Comparison of ENCODE assay signal across 8 cellular contexts in the genomic region with DNA sequence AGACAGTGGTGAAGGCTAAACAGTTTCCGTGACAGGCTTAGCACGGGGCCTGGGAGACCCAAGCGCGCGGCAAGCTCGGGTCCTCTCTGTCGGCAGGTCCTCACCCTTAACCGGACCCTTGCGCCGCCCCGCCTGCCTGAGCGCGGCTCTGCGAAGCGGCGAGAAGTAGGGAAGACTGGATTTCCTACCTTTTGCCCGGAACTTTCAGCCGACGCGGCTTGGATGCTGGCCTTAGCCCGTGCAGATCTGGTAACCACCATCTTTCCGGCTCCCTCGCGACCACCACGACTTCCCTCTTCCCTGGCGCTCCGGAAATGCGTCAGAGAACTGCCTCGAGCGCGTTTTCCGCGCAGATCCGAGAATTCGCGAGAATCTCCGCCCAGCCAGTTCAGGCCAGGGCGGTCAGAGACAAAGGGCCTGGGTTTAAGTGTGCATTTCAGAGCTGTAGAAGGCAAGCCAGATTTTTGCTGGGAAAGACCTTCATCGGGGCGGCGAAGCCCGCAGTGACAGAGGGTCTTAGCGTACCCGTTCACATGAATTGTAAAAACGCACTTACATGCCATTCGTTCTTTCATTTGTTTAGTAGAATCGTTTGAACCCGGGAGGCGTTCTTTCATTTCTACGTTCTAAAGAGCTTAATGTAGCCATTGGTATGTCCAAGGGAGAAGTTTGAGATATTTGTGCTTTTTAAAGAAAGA. TPM values are rescaled to one million over a fixed set of nuclear protein-coding genes. Genes with fewer than 3 reads are reported as not detected.
A peak's percentile ranks its signal among the peaks of the same experiment; 100 is the strongest.
DNase-seq lines count a peak whose midpoint lies in the region; ATAC-seq and TF ChIP-seq lines count a peak whose summit lies in the region.

A gene with protein sequence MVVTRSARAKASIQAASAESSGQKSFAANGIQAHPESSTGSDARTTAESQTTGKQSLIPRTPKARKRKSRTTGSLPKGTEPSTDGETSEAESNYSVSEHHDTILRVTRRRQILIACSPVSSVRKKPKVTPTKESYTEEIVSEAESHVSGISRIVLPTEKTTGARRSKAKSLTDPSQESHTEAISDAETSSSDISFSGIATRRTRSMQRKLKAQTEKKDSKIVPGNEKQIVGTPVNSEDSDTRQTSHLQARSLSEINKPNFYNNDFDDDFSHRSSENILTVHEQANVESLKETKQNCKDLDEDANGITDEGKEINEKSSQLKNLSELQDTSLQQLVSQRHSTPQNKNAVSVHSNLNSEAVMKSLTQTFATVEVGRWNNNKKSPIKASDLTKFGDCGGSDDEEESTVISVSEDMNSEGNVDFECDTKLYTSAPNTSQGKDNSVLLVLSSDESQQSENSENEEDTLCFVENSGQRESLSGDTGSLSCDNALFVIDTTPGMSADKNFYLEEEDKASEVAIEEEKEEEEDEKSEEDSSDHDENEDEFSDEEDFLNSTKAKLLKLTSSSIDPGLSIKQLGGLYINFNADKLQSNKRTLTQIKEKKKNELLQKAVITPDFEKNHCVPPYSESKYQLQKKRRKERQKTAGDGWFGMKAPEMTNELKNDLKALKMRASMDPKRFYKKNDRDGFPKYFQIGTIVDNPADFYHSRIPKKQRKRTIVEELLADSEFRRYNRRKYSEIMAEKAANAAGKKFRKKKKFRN (minus strand): TSS at position 318 of the 698 bp plus-strand sequence. CDS start 58 bp downstream, at position 260.

- BruUV-seq in IMR-90 (replicated peaks; lab: Mats Ljungman, UMichigan) (no TSS peak), PC-3 (replicated peaks; lab: Mats Ljungman, UMichigan) (no TSS peak)

- peaks cover 11 to 33% of the 10 kb centered on the region in 2 experiments; a peak in 3 of 4 replicates for H3K79me1 ChIP-seq in IMR-90 (ENCODE audit: low read depth in 1 of 2, low read length in 2 of 2)

- no peaks in the 10 kb centered on the region; the same call in 1 of the 2 replicates for H3K4me1 ChIP-seq in IMR-90 (ENCODE audit: control insufficient read depth, insufficient read depth, low read length)
- H3K4me1 ChIP-seq in PC-3 (ENCODE audit: insufficient read depth, low read length) = peaks cover 20% of the 10 kb centered on the region

- dilution Hi-C loops in IMR-90 (cut with HindIII; ENCODE audit: low sequenced_read_pairs, unreplicated experiment) = no loop called here

- POLR2A ChIA-PET in IMR-90 (lab: Charles Lee; ENCODE audit: unreplicated experiment) (interaction anchor here (0.5 kb wide), 2 partner anchors 264 to 458 kb away, joined by 3 to 9 read pairs; no protein-coding TSS in a partner anchor), PC-3 (lab: Charles Lee; ENCODE audit: unreplicated experiment) (interaction anchor here (0.6 to 0.7 kb wide), 7 partner anchors 25 to 734 kb away, joined by 3 to 8 read pairs (median 5); a partner anchor contains a TSS)

- H3K27ac ChIP-seq in IMR-90 (ENCODE audit: insufficient read depth, low read length) = peak within 1 kb of the TSS; percentile 99
- H3K27ac ChIP-seq in PC-3 (ENCODE audit: low read length) = peak within 1 kb of the TSS; percentile 91
- peak within 1 kb of the TSS; percentile 97 for H3K27ac ChIP-seq in epithelial cell of prostate

- CTCF ChIA-PET in IMR-90 (lab: Yijun Ruan, JAX) (no interaction called here), PC-3 (lab: Charles Lee) (no interaction called here)

- H3K9ac ChIP-seq in IMR-90 (ENCODE audit: low read depth, low read length) (peak within 1 kb of the TSS; percentile 100), PC-3 (ENCODE audit: low read length) (peak within 1 kb of the TSS; percentile 99)

- peak within 1 kb of the TSS; percentile 93 for H4K91ac ChIP-seq in IMR-90 (ENCODE audit: insufficient read depth, low read depth, low read length)

- peak within 1 kb of the TSS; percentile 77 for H2BK120ac ChIP-seq in IMR-90 (ENCODE audit: low read depth, low read length)

- peak within 1 kb of the TSS; percentile 99 for H4K8ac ChIP-seq in IMR-90 (ENCODE audit: low read depth in 2 of 2, low read length in 2 of 2)

- peak within 1 kb of the TSS; percentile 92 for H4K5ac ChIP-seq in IMR-90 (ENCODE audit: low read depth, low read length)

- H3K9me3 ChIP-seq in IMR-90 (ENCODE audit: control insufficient read depth, insufficient read depth, low read length) = no peaks in the 10 kb centered on the region
- H3K9me3 ChIP-seq in PC-3 (ENCODE audit: low read length) = no peaks in the 10 kb centered on the region

- H2AFZ ChIP-seq in IMR-90 (replicated peaks; ENCODE audit: low read length, poor library complexity) (peak within 1 kb of the TSS; percentile 98), PC-3 (ENCODE audit: low read length) (peak within 1 kb of the TSS; percentile 76)

- peak within 1 kb of the TSS; percentile 95 for H3K4ac ChIP-seq in IMR-90 (ENCODE audit: low read depth, low read length)

- peak within 1 kb of the TSS; percentile 97 for H2AK5ac ChIP-seq in IMR-90 (ENCODE audit: low read depth, low read length)

- WGBS in IMR-90 (ENCODE audit: extremely low coverage in 2 of 2, insufficient read length in 1 of 2), 2 experiments = 1% methylated on average over 17 of the region's 50 CpGs; no CpG with 5 or more reads in 1 of the 2 experiments

- peak within 1 kb of the TSS; percentile 100 for H3K56ac ChIP-seq in IMR-90 (ENCODE audit: extremely low read depth, insufficient read depth, low read length)

- no peaks in the 10 kb centered on the region for H3F3A ChIP-seq in PC-3 (ENCODE audit: low read length, unreplicated experiment)

- peak; percentile 54 for DNase-seq in DMS 273 treated with DMSO at 0.1 percent for 48 hours (lab: John Stamatoyannopoulos, UW)
- DNase-seq in IMR-90 = peak; percentile 87
- DNase-seq in PC-3 = peak; percentile 95
- DNase-seq in activated T-cell treated with anti-CD3 and anti-CD28 coated beads for 48 hours (ENCODE audit: low read depth) = peak; percentile 87
- peak; percentile 34 for DNase-seq in epithelial cell of prostate (ENCODE audit: low read depth, low spot score)
- DNase-seq in mucosa of gallbladder (ENCODE audit: low spot score) = peak; percentile 94
- DNase-seq in stimulated activated CD8-positive, alpha-beta memory T cell treated with anti-CD3 and anti-CD28 coated beads, Interleukin-4, amount 100 ng/mL, for 4 hours (ENCODE audit: low read depth in 2 of 2, low spot score in 1 of 2) = peak; percentile 79

- H3K9me2 ChIP-seq in PC-3 (replicated peaks; ENCODE audit: low read length) = no peaks in the 10 kb centered on the region

- H2BK5ac ChIP-seq in IMR-90 (ENCODE audit: low read depth, low read length, poor library complexity, severe bottlenecking) = peak within 1 kb of the TSS; percentile 94

- H3K4me3 ChIP-seq in IMR-90 (ENCODE audit: insufficient read depth, low read depth, low read length) (peak within 1 kb of the TSS; percentile 89), PC-3 (ENCODE audit: low read length) (peak within 1 kb of the TSS; percentile 90)

- no peak for TF ChIP-seq CTCF in IMR-90 (conservative IDR thresholded peaks at IDR 0.05; ENCODE audit: low read depth, low read length)
- no peak for TF ChIP-seq CTCF in PC-3 (conservative IDR thresholded peaks at IDR 0.05; ENCODE audit: low read depth, low read length)

- ATAC-seq in GM21528 (IDR thresholded peaks at IDR 0.05; ENCODE audit: low FRiP score, unreplicated experiment) (peak; percentile 92), IMR-90 (ENCODE audit: low read depth) (peak; percentile 94), PC-3 (peak; percentile 90)

- H3K18ac ChIP-seq in IMR-90 (ENCODE audit: low read depth, low read length) = peak within 1 kb of the TSS; percentile 73

- H4K20me1 ChIP-seq in IMR-90 (ENCODE audit: insufficient read depth, low read length) (no peaks in the 10 kb centered on the region), PC-3 (ENCODE audit: low read length) (peaks cover 35% of the 10 kb centered on the region)

- no peaks in the 10 kb centered on the region; the same call in 1 of the 2 replicates for H3K9me1 ChIP-seq in IMR-90 (ENCODE audit: insufficient read depth, low read length)

- TF ChIP-seq POLR2A in IMR-90 (IDR thresholded peaks at IDR 0.05; ENCODE audit: low read depth, low read length) = peak; percentile 90

- peak within 1 kb of the TSS; percentile 96 for H3K23ac ChIP-seq in IMR-90 (ENCODE audit: low read depth, low read length)

- intact Hi-C loops in IMR-90 (cut with micrococcal nuclease) (loop anchor here (1.0 to 10.0 kb wide), 2 partner anchors 457 to 854 kb away; no protein-coding TSS in a partner anchor), PC-3 (cut with micrococcal nuclease) (loop anchor here (10.0 kb wide), 1 partner anchor 434 kb away; a partner anchor contains a TSS)

- in situ Hi-C loops in IMR-90 (cut with MboI; ENCODE audit: low sequenced_read_pairs) = loop anchor here (25.0 kb wide), 1 partner anchor 458 kb away; no protein-coding TSS in a partner anchor

- H2AK9ac ChIP-seq in IMR-90 (replicated peaks; ENCODE audit: low read depth, low read length, poor library complexity) = peak within 1 kb of the TSS; percentile 89

- H3K4me2 ChIP-seq in IMR-90 (ENCODE audit: low read depth, low read length) (peak within 1 kb of the TSS; percentile 89), PC-3 (ENCODE audit: low read length) (peak within 1 kb of the TSS; percentile 89)

- H3K36me3 ChIP-seq in IMR-90 (ENCODE audit: control insufficient read depth, insufficient read depth, low read length) = peaks cover 17% of the 10 kb centered on the region
- H3K36me3 ChIP-seq in PC-3 (ENCODE audit: low read depth, low read length) = peaks cover 31% of the 10 kb centered on the region

- peaks cover 47% of the 10 kb centered on the region for H3K79me2 ChIP-seq in PC-3 (ENCODE audit: low read length)

- H2BK15ac ChIP-seq in IMR-90 (ENCODE audit: low read depth, low read length) = peak within 1 kb of the TSS; percentile 88; the same call in 2 of the 3 replicates

- H3K14ac ChIP-seq in IMR-90 (replicated peaks; ENCODE audit: low read depth, low read length) = peak within 1 kb of the TSS; percentile 99

- H3K27me3 ChIP-seq in IMR-90 (ENCODE audit: control insufficient read depth, insufficient read depth, low read length) (no peaks in the 10 kb centered on the region), PC-3 (ENCODE audit: low read length) (no peaks in the 10 kb centered on the region)

- H2BK20ac ChIP-seq in IMR-90 (ENCODE audit: low read depth, low read length) = peak within 1 kb of the TSS; percentile 2; the same call in 1 of the 2 replicates

- no peak for TF ChIP-seq RAD21 in IMR-90 (IDR thresholded peaks at IDR 0.05; ENCODE audit: low read length)

TF ChIP-seq in IMR-90, 13 proteins besides CTCF, POLR2A, EP300 and RAD21 (continues in another document):
- TF ChIP-seq MAZ (IDR thresholded peaks at IDR 0.05; ENCODE audit: borderline replicate concordance, low read depth, low read length) = no peak

RNA-seq across cellular contexts. Expression of the gene that starts here (rescaled TPM):
- total RNA-seq in IMR-90 (2012; rRNA removed) (24.4 and 35.8 TPM in 2 replicates), PC-3 (2014; rRNA removed) (47.8 and 47.9 TPM in 2 replicates), mucosa of gallbladder (32.7 TPM)
- 13.8 and 14.2 TPM in 2 replicates for polyA plus RNA-seq in IMR-90 (2012; rRNA removed)
- polyA plus RNA-seq in IMR-90 (2012; cell fraction: cytosol; rRNA removed) = 1.0 and 2.3 TPM in 2 replicates
- 2.2 and 14.4 TPM in 2 replicates for polyA plus RNA-seq in IMR-90 (2012; cell fraction: nucleus; rRNA removed; ENCODE audit: low replicate concordance)

Comparison
In these comparisons a context has a peak if more than half of its experiments do, and no peak if none do; other contexts are left out.
1. Peak in every context shown above with its lines: DNase-seq, ATAC-seq, H3K4me3 ChIP-seq and H3K27ac ChIP-seq.
2. DNase-seq: peak in every context shown above with its lines; median percentile 95 in PC-3; 94 in mucosa of gallbladder; 87 in IMR-90; 87 in activated T-cell treated with anti-CD3 and anti-CD28 coated beads for 48 hours; 79 in stimulated activated CD8-positive, alpha-beta memory T cell treated with anti-CD3 and anti-CD28 coated beads, Interleukin-4, amount 100 ng/mL, for 4 hours; 54 in DMS 273 treated with DMSO at 0.1 percent for 48 hours; 34 in epithelial cell of prostate.